9 cellular contexts compared by ENCODE assay signal in the genomic region with DNA sequence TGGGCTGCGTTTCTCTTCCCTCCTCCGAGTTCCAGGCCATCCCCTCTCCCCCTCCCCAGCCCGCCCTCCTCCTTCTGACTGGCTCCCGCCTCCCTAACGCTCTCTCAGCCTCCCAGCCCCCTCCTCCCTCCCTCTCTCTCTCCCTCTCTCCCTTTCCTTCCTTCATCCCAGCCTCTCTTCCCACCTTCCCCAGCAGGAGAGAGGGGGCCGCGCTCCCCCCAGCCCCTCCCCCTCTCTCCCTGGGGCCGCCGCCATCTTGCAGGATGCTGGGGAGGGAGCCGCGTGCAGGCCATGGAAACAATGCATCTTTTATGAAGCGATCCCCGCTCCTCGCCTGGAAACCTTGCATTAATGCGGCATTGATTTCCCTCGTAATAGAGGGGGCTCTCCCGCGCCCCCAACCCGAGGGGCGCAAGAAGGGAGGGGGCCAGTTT. TPM values are rescaled to one million over a fixed set of nuclear protein-coding genes. Genes with fewer than 3 reads are reported as not detected.
A peak's percentile ranks its signal among the peaks of the same experiment; 100 is the strongest.
DNase-seq lines count a peak whose midpoint lies in the region; ATAC-seq and TF ChIP-seq lines count a peak whose summit lies in the region.
"Had no signal": no experiment of that assay in that cellular context is flagged by ENCODE, and none has a peak within 500 bp of the region (broad histone marks: within the 10 kb centered on the region; RNA-seq: fewer than 3 reads in every experiment).

No MANE protein-coding gene starts in this region.

- intact Hi-C loops in heart right ventricle (cut with DNase I) = no loop called here
- intact Hi-C loops in posterior cingulate gyrus (cut with DNase I) = no loop called here
- intact Hi-C loops in aorta (cut with DNase I) = no loop called here

- H3K27me3 ChIP-seq in heart right ventricle = peaks cover 0 to 40% (median 5%) of the 10 kb centered on the region in 7 donors
- no peaks in the 10 kb centered on the region for H3K27me3 ChIP-seq in aorta (ENCODE audit: control insufficient read depth in 1 of 2, insufficient read depth in 2 of 2, low read length in 1 of 2)
- H3K27me3 ChIP-seq: SJSA1 had no signal

- peak; percentile 61 to 90 (median 76) for ATAC-seq in heart right ventricle
- ATAC-seq in aorta (ENCODE audit: low FRiP score) = peak; percentile 81

- peak overlapping the region; percentile 38 to 65 (median 56) for H3K4me3 ChIP-seq in heart right ventricle
- peak overlapping the region; percentile 30 to 31 for H3K4me3 ChIP-seq in aorta (ENCODE audit: low read length in 2 of 2)
- H3K4me3 ChIP-seq: SJSA1 had no signal

- DNase-seq in G401 (ENCODE audit: low spot score) (peak; percentile 90), NCI-H526 treated with DMSO at 0.1 percent for 48 hours (lab: John Stamatoyannopoulos, UW) (peak; percentile 18), heart right ventricle (peak; percentile 40), posterior cingulate gyrus (peak; percentile 47 to 93 (median 68)), aorta (peak in 1 of 2 donors; percentile 58), A172 (ENCODE audit: low spot score) (no peak), NAMALWA (ENCODE audit: low spot score) (no peak)
- peak in 3 of 4 experiments; percentile 10 to 40 (median 23) for DNase-seq in activated naive CD4-positive, alpha-beta T cell (lab: John Stamatoyannopoulos, UW)

- WGBS in heart right ventricle, 2 donors = 1% methylated on average over 16 to 20 of the region's 20 CpGs
- WGBS in aorta, 2 donors = 1% methylated on average over 14 to 20 of the region's 20 CpGs

- H3K36me3 ChIP-seq in heart right ventricle (no peaks in the 10 kb centered on the region), aorta (ENCODE audit: control insufficient read depth in 1 of 2, insufficient read depth in 2 of 2, low read length in 1 of 2) (no peaks in the 10 kb centered on the region)
- H3K36me3 ChIP-seq: SJSA1 had no signal

- H3K9me3 ChIP-seq in heart right ventricle (no peaks in the 10 kb centered on the region), aorta (ENCODE audit: control insufficient read depth, low read length) (no peaks in the 10 kb centered on the region)
- H3K9me3 ChIP-seq: SJSA1 had no signal

- peak overlapping the region in 4 of 10 donors; percentile 31 to 53 (median 42) for H3K27ac ChIP-seq in heart right ventricle
- no peak overlapping the region for H3K27ac ChIP-seq in aorta (ENCODE audit: low read depth in 1 of 2, low read length in 2 of 2)
- H3K27ac ChIP-seq: SJSA1 had no signal

- H3K4me1 ChIP-seq in heart right ventricle = peaks cover 0 to 18% (median 17%) of the 10 kb centered on the region in 9 donors
- no peaks in the 10 kb centered on the region for H3K4me1 ChIP-seq in aorta (ENCODE audit: control insufficient read depth in 1 of 2, insufficient read depth in 2 of 2, low read length in 2 of 2)
- H3K4me1 ChIP-seq: SJSA1 had no signal

- no peak for TF ChIP-seq CTCF in heart right ventricle (IDR thresholded peaks at IDR 0.05)

- in situ Hi-C loops in G401 (cut with HindIII; ENCODE audit: low sequenced_read_pairs) = no loop called here

RNA-seq across cellular contexts. Expression of gene ADGRL1, which starts 42.6 kb away (rescaled TPM):
- 18.5 and 20.5 TPM in 2 replicates for total RNA-seq in G401 (2014; rRNA removed; shearing (Covaris generic))
- total RNA-seq in heart right ventricle (10 to 100 TPM in 9 of 10 donors, 1 to 10 TPM in 1; 9.0 to 31.9 (median 13.1) TPM), aorta (10 to 100 TPM; 11.0 to 26.3 TPM)
- polyA plus RNA-seq in heart right ventricle (10 to 100 TPM in 1 of 2 donors, 1 to 10 TPM in 1; 5.1 to 12.5 TPM), aorta (1 to 10 TPM; 5.3 to 6.3 TPM)
- total RNA-seq in A172 (2014; rRNA removed; shearing (Covaris generic)) = 5.1 and 7.6 TPM in 2 replicates

Comparison
In these comparisons a context has a peak if more than half of its experiments do, and no peak if none do; other contexts are left out.
1. DNase-seq: peak in G401 (single experiment), NCI-H526 treated with DMSO at 0.1 percent for 48 hours (single experiment), activated naive CD4-positive, alpha-beta T cell (3 of 4), heart right ventricle (2 of 2) and posterior cingulate gyrus (10 of 10); none in A172 (single experiment) and NAMALWA (single experiment).